ENCODE assay signal across 22 cellular contexts in the genomic region with DNA sequence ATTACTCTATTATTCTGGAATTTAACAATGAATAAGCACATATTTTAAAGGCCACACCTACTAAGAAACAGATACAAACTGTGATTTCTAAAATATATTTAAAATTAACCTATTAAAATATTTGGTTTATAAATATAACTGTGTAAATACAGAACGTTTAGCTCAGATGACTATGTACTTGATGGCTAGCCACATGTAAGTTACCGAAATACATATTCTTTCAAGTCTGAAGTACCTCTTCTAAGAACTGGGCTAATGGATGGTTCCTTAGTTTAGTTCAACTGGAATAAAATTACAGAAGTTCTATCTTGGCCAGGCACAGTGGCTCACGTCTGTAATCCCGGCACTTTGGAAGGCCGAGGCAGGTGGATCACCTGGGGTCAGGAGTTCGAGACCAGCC. TPM values are rescaled to one million over a fixed set of nuclear protein-coding genes. Genes with fewer than 3 reads are reported as not detected.
A peak's percentile ranks its signal among the peaks of the same experiment; 100 is the strongest.
DNase-seq lines count a peak whose midpoint lies in the region; ATAC-seq, FAIRE-seq and TF ChIP-seq lines count a peak whose summit lies in the region.
"Had no signal": no experiment of that assay in that cellular context is flagged by ENCODE, and none has a peak within 500 bp of the region (broad histone marks: within the 10 kb centered on the region; RNA-seq: fewer than 3 reads in every experiment).

No MANE protein-coding gene starts in this region.

- no peak overlapping the region for H3K27ac Mint-ChIP-seq in activated CD4-positive, alpha-beta memory T cell treated with anti-CD3 and anti-CD28 coated beads for 36 hours
- H3K27ac Mint-ChIP-seq in CD14-positive monocyte = no peak overlapping the region
- H3K27ac Mint-ChIP-seq: CD8-positive, alpha-beta T cell; GM23338 had no signal

- H2AFZ ChIP-seq in GM23248 = 0 out of 2 replicates have a peak overlapping the region, but pooled peaks have one; percentile 19
- H2AFZ ChIP-seq: GM23338 had no signal

- no peaks in the 10 kb centered on the region for H3K27me3 Mint-ChIP-seq in activated CD4-positive, alpha-beta memory T cell treated with anti-CD3 and anti-CD28 coated beads for 36 hours
- no peaks in the 10 kb centered on the region for H3K27me3 Mint-ChIP-seq in CD14-positive monocyte (ENCODE audit: low read depth in 3 of 3)

- no peaks in the 10 kb centered on the region for H3K9me3 Mint-ChIP-seq in activated CD4-positive, alpha-beta memory T cell treated with anti-CD3 and anti-CD28 coated beads for 36 hours
- H3K9me3 Mint-ChIP-seq in CD14-positive monocyte = no peaks in the 10 kb centered on the region
- H3K9me3 Mint-ChIP-seq: CD8-positive, alpha-beta T cell; GM23338 had no signal

- H3K9ac ChIP-seq in GM23248 = no peak overlapping the region
- no peak overlapping the region for H3K9ac ChIP-seq in kidney (ENCODE audit: low read length in 2 of 2)

- H3K4me3 ChIP-seq in GM23248 (no peak overlapping the region), kidney (ENCODE audit: low read length in 2 of 2) (no peak overlapping the region)
- H3K4me3 ChIP-seq: GM23338 had no signal

- H3K9me3 ChIP-seq in GM23248 (ENCODE audit: low read depth) = no peaks in the 10 kb centered on the region
- H3K9me3 ChIP-seq in kidney (ENCODE audit: control insufficient read depth in 1 of 2, low read length in 2 of 2) = no peaks in the 10 kb centered on the region
- H3K9me3 ChIP-seq: BE2C had no signal

- no peaks in the 10 kb centered on the region for H3K27me3 ChIP-seq in GM23248 (replicated peaks; ENCODE audit: insufficient read depth)
- H3K27me3 ChIP-seq: BE2C had no signal

- H3K4me2 ChIP-seq in GM23248 (ENCODE audit: unreplicated experiment) = no peak overlapping the region
- H3K4me2 ChIP-seq: GM23338 had no signal

- no peaks in the 10 kb centered on the region for H3K79me2 ChIP-seq in GM23248 (ENCODE audit: insufficient read depth)

- ATAC-seq in HG02970 (IDR thresholded peaks at IDR 0.05; ENCODE audit: low FRiP score, unreplicated experiment) = no peak
- ATAC-seq: CD8-positive, alpha-beta T cell; GM23338; HCT116; HepG2 had no signal

- peaks cover 5% of the 10 kb centered on the region; the same call in 1 of the 2 replicates for H3K4me1 ChIP-seq in GM23248 (ENCODE audit: insufficient read depth)
- no peaks in the 10 kb centered on the region for H3K4me1 ChIP-seq in kidney (ENCODE audit: control insufficient read depth in 1 of 2, insufficient read depth in 1 of 2, low read depth in 1 of 2, low read length in 2 of 2)
- H3K4me1 ChIP-seq: BE2C had no signal

- 91 to 93% methylated on average over 6 of the region's 6 CpGs for WGBS in GM23248 (ENCODE audit: low coverage in 1 of 2, low lambda C conversion rate in 2 of 2, missing lambda C conversion rate in 2 of 2), 2 experiments

- peaks cover 19% of the 10 kb centered on the region for H3K36me3 Mint-ChIP-seq in activated CD4-positive, alpha-beta memory T cell treated with anti-CD3 and anti-CD28 coated beads for 36 hours
- peaks cover 35 to 67% of the 10 kb centered on the region in 2 donors for H3K36me3 Mint-ChIP-seq in CD14-positive monocyte
- H3K36me3 Mint-ChIP-seq: CD8-positive, alpha-beta T cell had no signal

- in situ Hi-C loops in GM23248 (cut with MboI) = no loop called here

- POLR2A ChIA-PET in activated CD4-positive, alpha-beta memory T cell treated with anti-CD3 and anti-CD28 coated beads for 36 hours (lab: Charles Lee) = no interaction called here

- DNase-seq in GM23248 (no peak), RCC 7860 (ENCODE audit: low spot score) (no peak), kidney (no peak), CD14-positive monocyte (ENCODE audit: low spot score) (no peak)
- no peak for DNase-seq in activated CD4-positive, alpha-beta memory T cell treated with anti-CD3 and anti-CD28 coated beads for 36 hours
- DNase-seq in activated CD4-positive, alpha-beta T cell treated with anti-CD3 and anti-CD28 coated beads, Interleukin-2, amount 50 U/mL, for 1 hour = no peak
- DNase-seq: 8988T; ACHN; BE2C; Calu3; CD8-positive, alpha-beta T cell; DMS79 treated with DMSO at 0.1 percent for 48 hours; H7; Kasumi-1; KG1 had no signal

- CTCF ChIA-PET in activated CD4-positive, alpha-beta memory T cell treated with anti-CD3 and anti-CD28 coated beads for 36 hours (lab: Charles Lee) = no interaction called here

- H3K36me3 ChIP-seq in GM23248 (ENCODE audit: low read depth) (no peaks in the 10 kb centered on the region), kidney (ENCODE audit: control insufficient read depth in 1 of 2, insufficient read depth in 2 of 2, low read length in 2 of 2) (no peaks in the 10 kb centered on the region)

- no peak for TF ChIP-seq CTCF in kidney (IDR thresholded peaks at IDR 0.05; ENCODE audit: borderline replicate concordance, extremely low read depth, insufficient read depth)
- no peak for TF ChIP-seq CTCF in CD14-positive monocyte (IDR thresholded peaks at IDR 0.05)

- no peaks in the 10 kb centered on the region for H4K20me1 ChIP-seq in GM23248 (ENCODE audit: insufficient read depth)

- no peaks in the 10 kb centered on the region for H3K4me1 Mint-ChIP-seq in activated CD4-positive, alpha-beta memory T cell treated with anti-CD3 and anti-CD28 coated beads for 36 hours (ENCODE audit: low read depth)
- H3K4me1 Mint-ChIP-seq in CD14-positive monocyte = no peaks in the 10 kb centered on the region

- intact Hi-C loops in kidney (cut with DNase I) (no loop called here), CD14-positive monocyte (cut with micrococcal nuclease) (no loop called here)
- intact Hi-C loops in activated CD4-positive, alpha-beta memory T cell treated with anti-CD3 and anti-CD28 coated beads for 36 hours (cut with micrococcal nuclease) = no loop called here

- peak; percentile 94 for FAIRE-seq in A204.1 (lab: Jason Lieb, UNC)
- FAIRE-seq in RCC 7860 (lab: Jason Lieb, UNC) = peak; percentile 66
- FAIRE-seq in kidney (lab: Jason Lieb, UNC) = peak; percentile 75
- FAIRE-seq: GM12891, HepG2 had no signal

- H3K27ac ChIP-seq in GM23248 = no peak overlapping the region
- H3K27ac ChIP-seq in kidney (ENCODE audit: low read depth in 2 of 2, low read length in 2 of 2) = no peak overlapping the region
- H3K27ac ChIP-seq: C4-2B had no signal

- H3K4me3 Mint-ChIP-seq in activated CD4-positive, alpha-beta memory T cell treated with anti-CD3 and anti-CD28 coated beads for 36 hours = no peak overlapping the region
- no peak overlapping the region for H3K4me3 Mint-ChIP-seq in CD14-positive monocyte
- H3K4me3 Mint-ChIP-seq: CD8-positive, alpha-beta T cell; GM23338 had no signal

- no peaks in the 10 kb centered on the region for H3K9me2 ChIP-seq in GM23248 (ENCODE audit: insufficient read depth)

- no peaks in the 10 kb centered on the region; the same call in 1 of the 2 replicates for H3F3A ChIP-seq in GM23248 (ENCODE audit: insufficient read depth)

RNA-seq across cellular contexts. Expression of a gene that starts 33.4 kb away (rescaled TPM):
- not detected in 2 replicates for total RNA-seq in GM23248 (2014; rRNA removed; shearing (Covaris generic))
- polyA plus RNA-seq in GM23248 (2016; fragmentation: Nextera tagmentation; extraction: Ambion mirVana) = 0.13 TPM in 1 of 2 replicates, not detected in the other
- 4.8 TPM for total RNA-seq in kidney
- 6.2 TPM for polyA plus RNA-seq in kidney (ENCODE audit: insufficient read depth, low read depth, low replicate concordance)
- total RNA-seq in activated CD4-positive, alpha-beta memory T cell treated with anti-CD3 and anti-CD28 coated beads for 36 hours = under 1 TPM; 0.51 to 0.64 TPM
- under 1 TPM; 0.25 to 0.97 TPM for polyA plus RNA-seq in CD14-positive monocyte
